23 cellular contexts compared by ENCODE assay signal in the genomic region with DNA sequence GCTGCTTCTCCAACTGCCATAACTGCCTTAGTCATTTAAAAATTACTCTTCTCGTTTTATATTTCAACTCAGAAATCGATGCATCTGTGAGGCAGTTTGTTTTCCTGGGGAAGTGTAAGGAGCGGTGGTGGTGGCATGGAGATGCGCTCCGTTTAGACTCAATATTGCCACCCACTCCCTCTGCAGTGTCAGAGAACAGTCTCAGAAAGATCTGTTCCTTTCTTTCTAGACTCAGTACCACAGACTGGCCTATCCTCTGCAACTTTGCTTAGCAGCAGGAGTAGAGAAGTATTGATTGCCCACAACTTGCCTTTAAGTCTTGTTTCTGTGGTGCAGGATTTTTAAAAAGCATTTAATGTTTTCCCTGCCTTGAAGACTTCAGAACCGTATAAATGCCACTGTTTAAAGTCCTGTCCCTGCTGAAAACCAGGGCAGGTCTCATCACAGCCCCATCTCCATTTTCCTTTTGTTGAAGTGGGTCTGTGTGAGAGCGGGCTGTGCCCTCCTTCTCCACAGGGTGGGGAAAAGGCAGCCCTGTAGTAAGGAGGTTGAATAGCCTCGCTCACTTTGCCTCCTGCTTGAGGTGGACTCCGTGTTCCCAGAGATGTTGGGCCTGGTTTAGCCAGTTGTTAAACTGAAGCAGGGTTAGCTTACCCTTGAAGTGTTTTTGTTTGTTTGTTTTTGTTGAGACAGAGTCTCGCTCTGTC.
DNase-seq lines count a peak whose midpoint lies in the region; ATAC-seq and TF ChIP-seq lines count a peak whose summit lies in the region.
"Had no signal": no experiment of that assay in that cellular context is flagged by ENCODE, and none has a peak within 500 bp of the region (broad histone marks: within the 10 kb centered on the region; RNA-seq: fewer than 3 reads in every experiment).

No MANE protein-coding gene starts in this region.

- H3K9me2 ChIP-seq in Loucy (replicated peaks; ENCODE audit: low read depth, low read length), result no peaks in the 10 kb centered on the region

- no peak overlapping the region for H3K4me3 ChIP-seq in Loucy (ENCODE audit: low read length, poor library complexity, severe bottlenecking)
- H3K4me3 ChIP-seq in muscle layer of duodenum (ENCODE audit: low read depth in 1 of 2, low read length in 2 of 2), result no peak overlapping the region
- H3K4me3 ChIP-seq: colonic mucosa, lower lobe of right lung, ovary, SK-N-MC, smooth muscle cell had no signal

- DNase-seq in superior temporal gyrus (ENCODE audit: extremely low spot score) (peak; percentile 80), DMS 273 treated with DMSO at 0.1 percent for 48 hours (lab: John Stamatoyannopoulos, UW) (no peak)
- DNase-seq in stimulated activated CD4-positive, alpha-beta T cell treated with anti-CD3 and anti-CD28 coated beads, Interleukin-1b, Interleukin-23, amount 100 ng/mL, for 48 hours, result no peak
- no peak for DNase-seq in activated T-cell treated with anti-CD3 and anti-CD28 coated beads, Interleukin-2, amount 50 U/mL, for 4 hours
- DNase-seq: activated B cell treated with CpG ODN at 0.5 μM for 24 hours; activated naive CD4-positive, alpha-beta T cell treated with anti-CD3 and anti-CD28 coated beads, Interleukin-2, amount 50 U/mL, for 16 hours; activated T-cell treated with anti-CD3 and anti-CD28 coated beads, Interleukin-2, amount 50 U/mL, for 48 hours; colonic mucosa; foreskin melanocyte; lower lobe of right lung; NCI-H2029; NCI-H510A; NK-92 treated with Interleukin-12 subunit alpha and Interleukin-12 subunit beta, amount 100 ng/mL, for 24 hours; ovary; stimulated activated CD4-positive, alpha-beta T cell treated with anti-CD3 and anti-CD28 coated beads, Interleukin-4, amount 100 ng/mL, for 4 hours had no signal

- no peak overlapping the region for H3K4me3 Mint-ChIP-seq in activated T-cell treated with anti-CD3 and anti-CD28 coated beads, Interleukin-2, amount 50 U/mL, for 4 hours
- H3K4me3 Mint-ChIP-seq: activated B cell treated with CpG ODN at 0.5 μM for 24 hours; IgD-negative memory B cell; T-helper 2 cell treated with Interferon-gamma antibody and Interleukin-4, amounts not matched to agents 5 μg/mL and 100 μg/mL, for 36 hours had no signal

- H3K27ac ChIP-seq in cingulate gyrus (ENCODE audit: low read depth, low read length) (peak overlapping the region; percentile 91), muscle layer of duodenum (ENCODE audit: low read length) (peak overlapping the region; percentile 10)
- H3K27ac ChIP-seq: colonic mucosa, HL-60, lower lobe of right lung, ovary, SK-N-MC had no signal

- no peak overlapping the region for H3K4me2 ChIP-seq in Loucy (ENCODE audit: low read depth, low read length, poor library complexity, severe bottlenecking)
- H3K4me2 ChIP-seq: smooth muscle cell had no signal

- peak overlapping the region; percentile 28; the same call in 1 of the 2 replicates for H2AFZ ChIP-seq in Loucy (ENCODE audit: low read length)

- H3K9me3 ChIP-seq in Loucy (ENCODE audit: insufficient read depth, low read depth, low read length), result no peaks in the 10 kb centered on the region
- no peaks in the 10 kb centered on the region for H3K9me3 ChIP-seq in muscle layer of duodenum (ENCODE audit: control insufficient read depth in 1 of 2, low read length in 2 of 2)
- H3K9me3 ChIP-seq: colonic mucosa, lower lobe of right lung, ovary had no signal

- H3K27me3 Mint-ChIP-seq in activated T-cell treated with anti-CD3 and anti-CD28 coated beads, Interleukin-2, amount 50 U/mL, for 4 hours (ENCODE audit: low read depth), result no peaks in the 10 kb centered on the region

- H3K79me2 ChIP-seq in Loucy (ENCODE audit: insufficient read depth, low read length), result no peaks in the 10 kb centered on the region

- H3F3A ChIP-seq in Loucy (ENCODE audit: low read depth), result no peaks in the 10 kb centered on the region

- H3K9me3 Mint-ChIP-seq in activated T-cell treated with anti-CD3 and anti-CD28 coated beads, Interleukin-2, amount 50 U/mL, for 4 hours, result no peaks in the 10 kb centered on the region
- H3K9me3 Mint-ChIP-seq: activated B cell treated with CpG ODN at 0.5 μM for 24 hours; T-helper 2 cell treated with Interferon-gamma antibody and Interleukin-4, amounts not matched to agents 5 μg/mL and 100 μg/mL, for 36 hours had no signal

- no peak for ATAC-seq in activated T-cell treated with anti-CD3 and anti-CD28 coated beads, Interleukin-2, amount 50 U/mL, for 4 hours
- ATAC-seq: lower lobe of right lung had no signal

- no peaks in the 10 kb centered on the region for H3K4me1 Mint-ChIP-seq in activated T-cell treated with anti-CD3 and anti-CD28 coated beads, Interleukin-2, amount 50 U/mL, for 4 hours (ENCODE audit: low read depth)
- H3K4me1 Mint-ChIP-seq: activated B cell treated with CpG ODN at 0.5 μM for 24 hours had no signal

- H3K36me3 Mint-ChIP-seq in activated T-cell treated with anti-CD3 and anti-CD28 coated beads, Interleukin-2, amount 50 U/mL, for 4 hours (ENCODE audit: insufficient read depth), result no peaks in the 10 kb centered on the region

- H3K4me1 ChIP-seq in Loucy (ENCODE audit: insufficient read depth, low read length, poor library complexity, severe bottlenecking) (no peaks in the 10 kb centered on the region), muscle layer of duodenum (ENCODE audit: control insufficient read depth in 1 of 2, insufficient read depth in 2 of 2, low read length in 2 of 2) (peaks cover 21 to 57% of the 10 kb centered on the region in 2 donors)
- H3K4me1 ChIP-seq: colonic mucosa had no signal

- no peak overlapping the region for H3K9ac ChIP-seq in Loucy (ENCODE audit: low read depth, low read length, poor library complexity, severe bottlenecking)

- TF ChIP-seq CTCF in Loucy (conservative IDR thresholded peaks at IDR 0.05; ENCODE audit: low read length), result no peak

- H3K36me3 ChIP-seq in Loucy (ENCODE audit: insufficient read depth, low read length) (no peaks in the 10 kb centered on the region), muscle layer of duodenum (ENCODE audit: control insufficient read depth in 1 of 2, insufficient read depth in 2 of 2, low read length in 2 of 2) (no peaks in the 10 kb centered on the region)
- H3K36me3 ChIP-seq: colonic mucosa, lower lobe of right lung, ovary had no signal

- H4K20me1 ChIP-seq in Loucy (ENCODE audit: insufficient read depth, low read length, poor library complexity, severe bottlenecking), result no peaks in the 10 kb centered on the region

- H3K27me3 ChIP-seq in Loucy (ENCODE audit: insufficient read depth, low read length, poor library complexity, severe bottlenecking), result no peaks in the 10 kb centered on the region
- H3K27me3 ChIP-seq in muscle layer of duodenum (ENCODE audit: low read depth, low read length), result no peaks in the 10 kb centered on the region
- H3K27me3 ChIP-seq: colonic mucosa, ovary had no signal
